Comparison of ENCODE assay signal across 10 cellular contexts in the genomic region with DNA sequence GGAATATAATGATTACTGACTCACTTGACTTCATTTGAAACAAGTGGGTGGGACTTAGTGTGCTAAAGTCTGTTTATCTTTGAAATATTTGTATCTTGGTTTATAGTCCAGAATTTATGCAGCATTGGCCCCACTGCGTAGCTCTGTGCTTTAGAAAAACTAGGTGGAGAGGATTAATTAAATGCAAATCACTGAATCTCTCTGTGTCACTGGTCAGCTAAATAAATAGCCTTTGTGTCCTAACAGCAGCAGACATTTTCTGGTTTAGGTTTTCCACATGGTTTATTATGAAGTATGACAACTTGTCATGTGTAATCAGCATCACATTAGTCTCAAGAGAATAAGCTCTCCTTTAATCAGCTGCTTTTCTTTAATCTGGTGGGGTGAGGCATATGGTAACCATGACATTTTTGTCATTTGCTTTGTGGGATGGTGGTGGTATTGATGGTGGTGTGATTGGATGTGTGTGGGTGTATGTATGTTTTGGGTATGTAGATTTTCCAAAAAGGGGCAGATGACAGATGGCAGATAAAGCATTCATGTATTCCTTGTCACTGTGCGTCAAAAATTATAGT. TPM values are rescaled to one million over a fixed set of nuclear protein-coding genes. Genes with fewer than 3 reads are reported as not detected.
DNase-seq lines count a peak whose midpoint lies in the region; ATAC-seq and TF ChIP-seq lines count a peak whose summit lies in the region.
"Had no signal": no experiment of that assay in that cellular context is flagged by ENCODE, and none has a peak within 500 bp of the region (broad histone marks: within the 10 kb centered on the region; RNA-seq: fewer than 3 reads in every experiment).

No MANE protein-coding gene starts in this region.

- in situ Hi-C loops in G401 (cut with HindIII; ENCODE audit: low sequenced_read_pairs) = no loop called here
- in situ Hi-C loops in gastrocnemius medialis (cut with MboI; ENCODE audit: low sequenced_read_pairs in 4 of 4) = no loop called here

- H3K9me3 ChIP-seq in PC-9 (ENCODE audit: insufficient read depth, low read depth) = no peaks in the 10 kb centered on the region
- no peaks in the 10 kb centered on the region for H3K9me3 ChIP-seq in gastrocnemius medialis
- H3K9me3 ChIP-seq in left lung = no peaks in the 10 kb centered on the region
- H3K9me3 ChIP-seq: thyroid gland had no signal

- H3K4me1 ChIP-seq in PC-9 (replicated peaks; ENCODE audit: insufficient read depth) = peaks cover 8% of the 10 kb centered on the region
- H3K4me1 ChIP-seq in gastrocnemius medialis = peaks cover 13 to 36% of the 10 kb centered on the region in 2 donors
- H3K4me1 ChIP-seq in left lung = peaks cover 0 to 31% of the 10 kb centered on the region in 2 donors

- intact Hi-C loops in PC-9 (cut with micrococcal nuclease; ENCODE audit: unreplicated experiment) = no loop called here
- intact Hi-C loops in gastrocnemius medialis (cut with DNase I; ENCODE audit: low total_unique reads) = loop anchor here (2.0 to 5.0 kb wide), 2 partner anchors 34 to 100 kb away; a partner anchor contains a TSS
- intact Hi-C loops in left lung (cut with DNase I) = no loop called here

- no peak for TF ChIP-seq CTCF in PC-9 (conservative IDR thresholded peaks at IDR 0.05)
- TF ChIP-seq CTCF in epithelial cell of proximal tubule (conservative IDR thresholded peaks at IDR 0.05; ENCODE audit: low read depth, low read length) = no peak
- TF ChIP-seq CTCF in gastrocnemius medialis (IDR thresholded peaks at IDR 0.05 in 4 of 5, conservative IDR thresholded peaks at IDR 0.05 in 1 of 5) = no peak
- no peak for TF ChIP-seq CTCF in left lung (IDR thresholded peaks at IDR 0.05)

- H3K9me2 ChIP-seq in PC-9 (ENCODE audit: insufficient read depth) = no peaks in the 10 kb centered on the region

- DNase-seq in G401 (ENCODE audit: low spot score) = peak; percentile 97
- DNase-seq in PC-9 = no peak
- peak; percentile 40 for DNase-seq in epithelial cell of proximal tubule (ENCODE audit: low read depth)
- DNase-seq in gastrocnemius medialis = no peak
- DNase-seq in left lung = no peak
- DNase-seq: activated gamma-delta T cell treated with Interleukin-2 at 50 U/mL for 16 hours, NCI-H526, thyroid gland had no signal

- TF ChIP-seq POLR2A in gastrocnemius medialis (IDR thresholded peaks at IDR 0.05) = no peak

- no peaks in the 10 kb centered on the region for H3F3A ChIP-seq in PC-9 (ENCODE audit: insufficient read depth, low read depth)

- no peak overlapping the region for H3K4me2 ChIP-seq in PC-9

- no peaks in the 10 kb centered on the region for H3K79me2 ChIP-seq in PC-9 (ENCODE audit: low read depth)

- no peaks in the 10 kb centered on the region for H3K27me3 ChIP-seq in PC-9 (ENCODE audit: insufficient read depth, low read depth)
- H3K27me3 ChIP-seq in gastrocnemius medialis = no peaks in the 10 kb centered on the region
- no peaks in the 10 kb centered on the region for H3K27me3 ChIP-seq in left lung
- H3K27me3 ChIP-seq: thyroid gland had no signal

- BruUV-seq in PC-9 (replicated peaks; lab: Mats Ljungman, UMichigan) = no TSS peak

- H2AFZ ChIP-seq in PC-9 = no peak overlapping the region

- H3K36me3 ChIP-seq in PC-9 (ENCODE audit: low read depth) = no peaks in the 10 kb centered on the region
- H3K36me3 ChIP-seq in gastrocnemius medialis = peaks cover 0 to 6% of the 10 kb centered on the region in 2 donors
- peaks cover 0 to 8% of the 10 kb centered on the region in 2 donors for H3K36me3 ChIP-seq in left lung

- H4K20me1 ChIP-seq in PC-9 (ENCODE audit: insufficient read depth) = no peaks in the 10 kb centered on the region

- ATAC-seq in gastrocnemius medialis (peak; percentile 35 to 50), HG02763 (IDR thresholded peaks at IDR 0.05; ENCODE audit: unreplicated experiment) (no peak), left lung (no peak), HG03039 (IDR thresholded peaks at IDR 0.05; ENCODE audit: unreplicated experiment) (no peak)

- H3K27ac ChIP-seq in PC-9 (peak overlapping the region; percentile 40), gastrocnemius medialis (peak overlapping the region; percentile 83 to 94 (median 88)), left lung (peak overlapping the region in 1 of 2 donors; percentile 30)
- H3K27ac ChIP-seq: thyroid gland had no signal

- POLR2A ChIA-PET in PC-9 (lab: Charles Lee; ENCODE audit: unreplicated experiment) = no interaction called here

- no peak overlapping the region for H3K4me3 ChIP-seq in PC-9
- no peak overlapping the region for H3K4me3 ChIP-seq in epithelial cell of proximal tubule (ENCODE audit: low read depth, low read length)
- H3K4me3 ChIP-seq in gastrocnemius medialis = no peak overlapping the region
- no peak overlapping the region for H3K4me3 ChIP-seq in left lung
- H3K4me3 ChIP-seq: thyroid gland had no signal

- CTCF ChIA-PET in PC-9 (lab: Charles Lee) = no interaction called here

RNA-seq across cellular contexts. Expression of a gene that starts 33.9 kb away (rescaled TPM):
- total RNA-seq in G401 (2014; rRNA removed; shearing (Covaris generic)) = 58.6 and 63.1 TPM in 2 replicates
- total RNA-seq in PC-9 (2021) = 43.1 and 46.3 TPM in 2 replicates
- 35.3 and 39.9 TPM in 2 replicates for total RNA-seq in epithelial cell of proximal tubule
- total RNA-seq in gastrocnemius medialis = 100 to 1,000 TPM; 162 to 310 (median 231) TPM
- total RNA-seq in left lung = 10 to 100 TPM; 37.8 to 38.9 TPM

RNA-seq across cellular contexts. Expression of a gene that starts 44.0 kb away (rescaled TPM):
- 172 and 185 TPM in 2 replicates for total RNA-seq in G401 (2014; rRNA removed; shearing (Covaris generic))
- 53.5 and 58.0 TPM in 2 replicates for total RNA-seq in PC-9 (2021)
- total RNA-seq in epithelial cell of proximal tubule = 101 and 109 TPM in 2 replicates
- 100 to 1,000 TPM; 243 to 279 (median 250) TPM for total RNA-seq in gastrocnemius medialis
- 100 to 1,000 TPM; 140 TPM for total RNA-seq in left lung

Comparison
In these comparisons a context has a peak if more than half of its experiments do, and no peak if none do; other contexts are left out.
1. DNase-seq: peak in G401 (single experiment) and epithelial cell of proximal tubule (single experiment); none in PC-9 (0 of 2), gastrocnemius medialis (0 of 2) and left lung (0 of 2).
2. ATAC-seq: peak in gastrocnemius medialis (2 of 2); none in HG02763 (single experiment), left lung (single experiment) and HG03039 (single experiment).